In the genomic region with DNA sequence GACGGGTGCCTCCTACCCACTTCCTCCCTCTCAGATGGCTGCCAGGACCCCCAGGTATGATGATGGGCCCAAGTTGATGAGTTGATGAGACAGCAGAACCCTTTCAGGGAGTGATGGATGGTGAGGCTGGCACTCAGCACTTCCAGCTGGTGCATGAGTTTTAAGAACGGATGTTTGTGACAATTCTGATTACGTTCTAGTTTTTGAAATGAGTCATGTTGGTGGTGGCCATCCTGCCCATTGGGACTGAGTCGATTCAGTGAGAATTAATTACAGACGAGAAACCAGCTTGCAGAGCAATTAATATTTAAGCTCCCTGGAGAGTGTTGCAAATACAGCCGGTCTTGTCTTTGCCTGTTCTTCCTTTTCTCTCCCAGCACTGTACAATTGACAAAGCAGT, we compare ENCODE assay signal across 20 cellular contexts. TPM values are rescaled to one million over a fixed set of nuclear protein-coding genes. Genes with fewer than 3 reads are reported as not detected.
A peak's percentile ranks its signal among the peaks of the same experiment; 100 is the strongest.
DNase-seq lines count a peak whose midpoint lies in the region; ATAC-seq, FAIRE-seq and TF ChIP-seq lines count a peak whose summit lies in the region.
"Had no signal": no experiment of that assay in that cellular context is flagged by ENCODE, and none has a peak within 500 bp of the region (broad histone marks: within the 10 kb centered on the region; RNA-seq: fewer than 3 reads in every experiment).

No MANE protein-coding gene starts in this region.

- no peaks in the 10 kb centered on the region for H3K79me2 ChIP-seq in GM12878 (ENCODE audit: control insufficient read depth, insufficient read depth, low read length)

- no peaks in the 10 kb centered on the region for H3K9me3 ChIP-seq in GM12878 (replicated peaks; ENCODE audit: control insufficient read depth, insufficient read depth, low read length)
- H3K9me3 ChIP-seq: neutrophil had no signal

- RAD21 ChIA-PET in GM12878 (lab: Charles Lee; ENCODE audit: unreplicated experiment), result no interaction called here

- in situ Hi-C loops in GM12878 (cut with MboI), result no loop called here

- no peak overlapping the region for H3K4me2 ChIP-seq in GM12878 (ENCODE audit: control insufficient read depth, insufficient read depth)
- H3K4me2 ChIP-seq: GM23338 had no signal

- no peak for TF ChIP-seq CTCF in GM12878 (IDR thresholded peaks at IDR 0.05 in 2 of 3, conservative IDR thresholded peaks at IDR 0.05 in 1 of 3; ENCODE audit: control insufficient read depth in 2 of 3, extremely low read depth in 1 of 3, insufficient read depth in 1 of 3, low read depth in 3 of 3, low read length in 3 of 3)

- no peak overlapping the region for H3K9ac ChIP-seq in GM12878 (ENCODE audit: control insufficient read depth, insufficient read depth, low read length)

- peak; percentile 28 for DNase-seq in AG08395 (ENCODE audit: low spot score)
- DNase-seq in GM12878 (ENCODE audit: low read depth, low spot score), result peak; percentile 20
- no peak for DNase-seq in GM19240 (ENCODE audit: insufficient read length, low spot score)
- no peak for DNase-seq in GDM1 (lab: John Stamatoyannopoulos, UW)
- no peak for DNase-seq in NCI-H2081 (lab: John Stamatoyannopoulos, UW)
- DNase-seq in HUDEP-2 (lab: John Stamatoyannopoulos, UW; ENCODE audit: unreplicated experiment in 76 of 76), result no peak
- DNase-seq: activated CD4-positive, CD25-positive, alpha-beta regulatory T cell treated with anti-CD3 and anti-CD28 coated beads, Interleukin-2, amount 50 U/mL, for 72 hours; activated T-cell treated with anti-CD3 and anti-CD28 coated beads, Interleukin-2, amount 50 U/mL, for 24 hours; amygdala; DMS 273 treated with DMSO at 0.1 percent for 48 hours; Karpas-422; midbrain; NCI-H187; NCI-H526; stimulated activated naive B cell treated with anti-CD40 and anti-IgM and Interleukin-4, amounts not matched to agents 10 μg/mL and 1 μg/mL and 100 μg/mL, for 72 hours had no signal

- peak; percentile 84 for ATAC-seq in GM18870 (IDR thresholded peaks at IDR 0.05; ENCODE audit: unreplicated experiment)
- ATAC-seq in HG03460 (IDR thresholded peaks at IDR 0.05; ENCODE audit: unreplicated experiment), result peak; percentile 71
- ATAC-seq in GM12878, result peak; percentile 89
- ATAC-seq: GM23338; stimulated activated naive B cell treated with anti-CD40 and anti-IgM and Interleukin-4, amounts not matched to agents 10 μg/mL and 1 μg/mL and 100 μg/mL, for 72 hours had no signal

- no peak for TF ChIP-seq RAD21 in GM12878 (IDR thresholded peaks at IDR 0.05; ENCODE audit: insufficient read depth, low read depth, low read length)

- no peaks in the 10 kb centered on the region for H3K4me1 ChIP-seq in GM12878 (ENCODE audit: control insufficient read depth, insufficient read depth, low read length)

- SMC1A ChIA-PET in GM12878 (lab: Charles Lee; ENCODE audit: uncharacterized antibody, unreplicated experiment), result no interaction called here

- intact Hi-C loops in GM12878 (cut with micrococcal nuclease; ENCODE audit: unreplicated experiment), result no loop called here

- no peaks in the 10 kb centered on the region for H3K36me3 ChIP-seq in GM12878 (ENCODE audit: control insufficient read depth in 2 of 2, insufficient read depth in 2 of 2, low read length in 1 of 2)
- H3K36me3 ChIP-seq: neutrophil had no signal

- WGBS in GM12878 (ENCODE audit: insufficient coverage, insufficient replicate concordance, low lambda C conversion rate, missing lambda C conversion rate), result 2% methylated on average over 6 of the region's 6 CpGs

- H2AFZ ChIP-seq in GM12878 (ENCODE audit: control insufficient read depth, low read depth, low read length), result no peak overlapping the region
- H2AFZ ChIP-seq: GM23338 had no signal

- CTCF ChIA-PET in GM12878 (lab: Yijun Ruan, JAX), result no interaction called here

- H3K4me3 ChIP-seq in GM12878, result no peak overlapping the region
- H3K4me3 ChIP-seq: GM23338 had no signal

- BruUV-seq in GM12878 (replicated peaks; lab: Mats Ljungman, UMichigan), result no TSS peak

- no peak overlapping the region for H3K27ac ChIP-seq in GM12878 (ENCODE audit: control insufficient read depth, insufficient read depth)
- H3K27ac ChIP-seq: neutrophil had no signal

- no peak for FAIRE-seq in GM12878 (lab: Jason Lieb, UNC)
- FAIRE-seq: RCC 7860 had no signal

- no peak for TF ChIP-seq POLR2A in GM12878 (IDR thresholded peaks at IDR 0.05; ENCODE audit: low read depth, low read length)

- H3K27me3 ChIP-seq in GM12878 (replicated peaks in 1 of 2; ENCODE audit: control insufficient read depth in 2 of 2, insufficient read depth in 2 of 2, low read length in 1 of 2), result peaks cover 0 to 4% of the 10 kb centered on the region in 2 experiments; a peak in 2 of 4 replicates

- POLR2A ChIA-PET in GM12878 (lab: Charles Lee), result no interaction called here

- no peak for TF ChIP-seq EP300 in GM12878 (IDR thresholded peaks at IDR 0.05; ENCODE audit: borderline replicate concordance in 1 of 2, control insufficient read depth in 1 of 2, low read depth in 2 of 2, low read length in 2 of 2)

- H4K20me1 ChIP-seq in GM12878 (ENCODE audit: control insufficient read depth, insufficient read depth), result no peaks in the 10 kb centered on the region; the same call in 1 of the 2 replicates

TF ChIP-seq in GM12878, 131 proteins besides CTCF, POLR2A, EP300 and RAD21 (continues in another document):
- no peak for TF ChIP-seq KDM1A (IDR thresholded peaks at IDR 0.05; ENCODE audit: borderline replicate concordance)
- TF ChIP-seq, protein P1, sequence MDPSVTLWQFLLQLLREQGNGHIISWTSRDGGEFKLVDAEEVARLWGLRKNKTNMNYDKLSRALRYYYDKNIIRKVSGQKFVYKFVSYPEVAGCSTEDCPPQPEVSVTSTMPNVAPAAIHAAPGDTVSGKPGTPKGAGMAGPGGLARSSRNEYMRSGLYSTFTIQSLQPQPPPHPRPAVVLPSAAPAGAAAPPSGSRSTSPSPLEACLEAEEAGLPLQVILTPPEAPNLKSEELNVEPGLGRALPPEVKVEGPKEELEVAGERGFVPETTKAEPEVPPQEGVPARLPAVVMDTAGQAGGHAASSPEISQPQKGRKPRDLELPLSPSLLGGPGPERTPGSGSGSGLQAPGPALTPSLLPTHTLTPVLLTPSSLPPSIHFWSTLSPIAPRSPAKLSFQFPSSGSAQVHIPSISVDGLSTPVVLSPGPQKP (IDR thresholded peaks at IDR 0.05; ENCODE audit: low read depth, low read length), result no peak
- TF ChIP-seq HDAC6 (IDR thresholded peaks at IDR 0.05; ENCODE audit: unreplicated experiment), result no peak
- TF ChIP-seq, protein P2, sequence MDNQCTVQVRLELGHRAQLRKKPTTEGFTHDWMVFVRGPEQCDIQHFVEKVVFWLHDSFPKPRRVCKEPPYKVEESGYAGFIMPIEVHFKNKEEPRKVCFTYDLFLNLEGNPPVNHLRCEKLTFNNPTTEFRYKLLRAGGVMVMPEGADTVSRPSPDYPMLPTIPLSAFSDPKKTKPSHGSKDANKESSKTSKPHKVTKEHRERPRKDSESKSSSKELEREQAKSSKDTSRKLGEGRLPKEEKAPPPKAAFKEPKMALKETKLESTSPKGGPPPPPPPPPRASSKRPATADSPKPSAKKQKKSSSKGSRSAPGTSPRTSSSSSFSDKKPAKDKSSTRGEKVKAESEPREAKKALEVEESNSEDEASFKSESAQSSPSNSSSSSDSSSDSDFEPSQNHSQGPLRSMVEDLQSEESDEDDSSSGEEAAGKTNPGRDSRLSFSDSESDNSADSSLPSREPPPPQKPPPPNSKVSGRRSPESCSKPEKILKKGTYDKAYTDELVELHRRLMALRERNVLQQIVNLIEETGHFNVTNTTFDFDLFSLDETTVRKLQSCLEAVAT (IDR thresholded peaks at IDR 0.05), result no peak
- TF ChIP-seq, protein P3, sequence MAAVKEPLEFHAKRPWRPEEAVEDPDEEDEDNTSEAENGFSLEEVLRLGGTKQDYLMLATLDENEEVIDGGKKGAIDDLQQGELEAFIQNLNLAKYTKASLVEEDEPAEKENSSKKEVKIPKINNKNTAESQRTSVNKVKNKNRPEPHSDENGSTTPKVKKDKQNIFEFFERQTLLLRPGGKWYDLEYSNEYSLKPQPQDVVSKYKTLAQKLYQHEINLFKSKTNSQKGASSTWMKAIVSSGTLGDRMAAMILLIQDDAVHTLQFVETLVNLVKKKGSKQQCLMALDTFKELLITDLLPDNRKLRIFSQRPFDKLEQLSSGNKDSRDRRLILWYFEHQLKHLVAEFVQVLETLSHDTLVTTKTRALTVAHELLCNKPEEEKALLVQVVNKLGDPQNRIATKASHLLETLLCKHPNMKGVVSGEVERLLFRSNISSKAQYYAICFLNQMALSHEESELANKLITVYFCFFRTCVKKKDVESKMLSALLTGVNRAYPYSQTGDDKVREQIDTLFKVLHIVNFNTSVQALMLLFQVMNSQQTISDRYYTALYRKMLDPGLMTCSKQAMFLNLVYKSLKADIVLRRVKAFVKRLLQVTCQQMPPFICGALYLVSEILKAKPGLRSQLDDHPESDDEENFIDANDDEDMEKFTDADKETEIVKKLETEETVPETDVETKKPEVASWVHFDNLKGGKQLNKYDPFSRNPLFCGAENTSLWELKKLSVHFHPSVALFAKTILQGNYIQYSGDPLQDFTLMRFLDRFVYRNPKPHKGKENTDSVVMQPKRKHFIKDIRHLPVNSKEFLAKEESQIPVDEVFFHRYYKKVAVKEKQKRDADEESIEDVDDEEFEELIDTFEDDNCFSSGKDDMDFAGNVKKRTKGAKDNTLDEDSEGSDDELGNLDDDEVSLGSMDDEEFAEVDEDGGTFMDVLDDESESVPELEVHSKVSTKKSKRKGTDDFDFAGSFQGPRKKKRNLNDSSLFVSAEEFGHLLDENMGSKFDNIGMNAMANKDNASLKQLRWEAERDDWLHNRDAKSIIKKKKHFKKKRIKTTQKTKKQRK (IDR thresholded peaks at IDR 0.05; ENCODE audit: low read depth, low read length), result no peak
- no peak for TF ChIP-seq MTA2 (IDR thresholded peaks at IDR 0.05; ENCODE audit: low read depth)
- no peak for TF ChIP-seq KLF5 (IDR thresholded peaks at IDR 0.05; ENCODE audit: partially characterized antibody)

RNA-seq across cellular contexts. Expression of a gene that starts 56.9 kb away (rescaled TPM):
- 159 and 163 TPM in 2 replicates for total RNA-seq in GM12878 (2013; cell fraction: nucleolus; rRNA removed)
- total RNA-seq in GM12878 (2014; rRNA removed) (22.8 and 23.2 TPM in 2 replicates), GM12878 (2014; rRNA removed; fragmentation: Illumina TruSeq; extraction: Trizol) (16.9 and 18.0 TPM in 2 replicates), GM12878 (2021) (28.2 and 30.3 TPM in 2 replicates)
- 8.9 TPM for polyA plus RNA-seq in GM12878 (2011; ENCODE audit: low read depth)
- polyA plus RNA-seq in GM12878 (2011; rRNA removed) (18.6 and 20.3 TPM in 2 replicates), GM12878 (2014; fragmentation: Illumina TruSeq; extraction: Trizol) (19.7 and 22.1 TPM in 2 replicates), GM12878 (2014; fragmentation: Nextera tagmentation; extraction: Ambion mirVana) (1 to 10 TPM; 2.7 to 4.5 TPM), GM12878 (2014; rRNA removed) (16.8 and 21.2 TPM in 2 replicates), GM12878 (2016; fragmentation: Nextera tagmentation; extraction: Ambion mirVana) (10 to 100 TPM in 1 of 2 experiments, 1 to 10 TPM in 1; 7.3 to 16.1 TPM)
- polyA plus RNA-seq in GM12878 (2011; cell fraction: cytosol; rRNA removed), result 12.8 and 14.0 TPM in 2 replicates
- 85.1 and 85.9 TPM in 2 replicates for polyA plus RNA-seq in GM12878 (2011; cell fraction: nucleus; rRNA removed)
- polyA plus RNA-seq in GM12878 (2012), result 12.6 and 14.3 TPM in 2 replicates
- polyA minus RNA-seq in GM12878 (2011; rRNA and poly(A)+ RNA removed), result 34.5 and 35.7 TPM in 2 replicates
- polyA minus RNA-seq in GM12878 (2011; cell fraction: cytosol; rRNA and poly(A)+ RNA removed), result 10.7 and 18.3 TPM in 2 replicates
- polyA minus RNA-seq in GM12878 (2011; cell fraction: nucleus; rRNA and poly(A)+ RNA removed), result 37.5 and 70.9 TPM in 2 replicates

Comparison
In these comparisons a context has a peak if more than half of its experiments do, and no peak if none do; other contexts are left out.
1. DNase-seq: peak in AG08395 (single experiment) and GM12878 (single experiment); none in GM19240 (single experiment), GDM1 (single experiment), NCI-H2081 (0 of 2) and HUDEP-2 (0 of 76).
2. Peak in every context shown above with its lines, with median percentiles within 50 percentile points of each other: ATAC-seq.